Comparison of ENCODE assay signal across 8 cellular contexts in genomic region chr12:61993734-61994345, GRCh38.
DNase-seq lines count a peak whose midpoint lies in the region; ATAC-seq, FAIRE-seq and TF ChIP-seq lines count a peak whose summit lies in the region.

No MANE protein-coding gene starts in this region.

- no peaks in the 10 kb centered on the region for H3K9me3 Mint-ChIP-seq in astrocyte (ENCODE audit: unreplicated experiment)

- H3K79me2 ChIP-seq in astrocyte (ENCODE audit: insufficient read depth, low read length), result no peaks in the 10 kb centered on the region

- no peaks in the 10 kb centered on the region for H3K9me3 ChIP-seq in astrocyte (ENCODE audit: insufficient read depth, low read depth, low read length)

- no peak overlapping the region for H3K27ac Mint-ChIP-seq in astrocyte (ENCODE audit: unreplicated experiment)

- no peak overlapping the region for H3K4me2 ChIP-seq in astrocyte (ENCODE audit: low read length)

- peaks cover 3% of the 10 kb centered on the region for H3K27me3 ChIP-seq in astrocyte (ENCODE audit: insufficient read depth, low read length)

- H4K20me1 ChIP-seq in astrocyte (ENCODE audit: insufficient read depth, low read length), result no peaks in the 10 kb centered on the region

- no peak overlapping the region for H3K4me3 ChIP-seq in LNCaP clone FGC (ENCODE audit: low read depth, low read length)
- H3K4me3 ChIP-seq in astrocyte (ENCODE audit: insufficient read depth, low read depth, low read length), result no peak overlapping the region

- DNase-seq in EH (ENCODE audit: low read depth) (peak; percentile 20), LNCaP clone FGC (ENCODE audit: low read depth) (peak; percentile 25), astrocyte (ENCODE audit: low read depth) (no peak), kidney tubule cell (ENCODE audit: low spot score) (peak; percentile 39), RCC 7860 (ENCODE audit: low spot score) (no peak)
- no peak for DNase-seq in activated CD4-positive, alpha-beta T cell treated with anti-CD3 and anti-CD28 coated beads, Interleukin-2, amount 50 U/mL, for 4 hours

- H2AFZ ChIP-seq in astrocyte (ENCODE audit: low read depth, low read length), result no peak overlapping the region

- H3K9ac ChIP-seq in astrocyte (ENCODE audit: low read length), result no peak overlapping the region

- no peak for FAIRE-seq in astrocyte (lab: Jason Lieb, UNC)
- no peak for FAIRE-seq in RCC 7860 (lab: Jason Lieb, UNC)

- TF ChIP-seq CTCF in LNCaP clone FGC (IDR thresholded peaks at IDR 0.05; ENCODE audit: control insufficient read depth, extremely low read depth, insufficient read depth) (peak; percentile 73), astrocyte (IDR thresholded peaks at IDR 0.05; ENCODE audit: insufficient read depth, low read depth, low read length) (peak; percentile 58)

- H3K4me1 Mint-ChIP-seq in astrocyte (ENCODE audit: low read depth, unreplicated experiment), result no peaks in the 10 kb centered on the region

- ATAC-seq in GM21526 (IDR thresholded peaks at IDR 0.05; ENCODE audit: low FRiP score, unreplicated experiment) (peak; percentile 76), HG02588 (IDR thresholded peaks at IDR 0.05; ENCODE audit: unreplicated experiment) (no peak)

- no peaks in the 10 kb centered on the region for H3K36me3 ChIP-seq in astrocyte (ENCODE audit: insufficient read depth, low read length)

- H3K4me1 ChIP-seq in astrocyte (ENCODE audit: insufficient read depth, low read length), result no peaks in the 10 kb centered on the region

- no peak overlapping the region for H3K4me3 Mint-ChIP-seq in astrocyte (ENCODE audit: unreplicated experiment)

- no peak overlapping the region for H3K27ac ChIP-seq in astrocyte (ENCODE audit: low read depth, low read length)

- no peaks in the 10 kb centered on the region for H3K27me3 Mint-ChIP-seq in astrocyte (ENCODE audit: low read depth, unreplicated experiment)

- H3K36me3 Mint-ChIP-seq in astrocyte (ENCODE audit: low read depth, unreplicated experiment), result no peaks in the 10 kb centered on the region

Comparison
In these comparisons a context has a peak if more than half of its experiments do, and no peak if none do; other contexts are left out.
1. DNase-seq: peak in EH (single experiment), LNCaP clone FGC (single experiment) and kidney tubule cell (single experiment); none in astrocyte (single experiment), RCC 7860 (single experiment) and activated CD4-positive, alpha-beta T cell treated with anti-CD3 and anti-CD28 coated beads, Interleukin-2, amount 50 U/mL, for 4 hours (0 of 2).